In genomic region chr20:10978019-10978702, GRCh38 we compare ENCODE assay signal across 19 cellular contexts.
"Had no signal": no experiment of that assay in that cellular context is flagged by ENCODE, and none has a peak within 500 bp of the region (broad histone marks: within the 10 kb centered on the region; RNA-seq: fewer than 3 reads in every experiment).

No MANE protein-coding gene starts in this region.

- H3K27ac Mint-ChIP-seq: activated naive CD8-positive, alpha-beta T cell; activated T-helper 2 cell treated with anti-CD3 and anti-CD28 coated beads, Interferon-gamma antibody, Interleukin-2, Interleukin-4, amounts not matched to agents 10 μg/mL and 5 μg/mL and 100 μg/mL, durations not matched to agents 14 hours and 24 hours and 36 hours; endodermal cell; mesothelial cell of epicardium; natural killer cell had no signal

- H3K27me3 ChIP-seq: adrenal gland, heart right ventricle, neutrophil, upper lobe of right lung had no signal

- H3K36me3 ChIP-seq: adrenal gland, heart right ventricle, neutrophil, thoracic aorta, upper lobe of right lung had no signal

- H3K4me2 ChIP-seq: smooth muscle cell had no signal

- H3K27ac ChIP-seq: adrenal gland, heart right ventricle, neutrophil, thoracic aorta, upper lobe of right lung had no signal

- H3K36me3 Mint-ChIP-seq: activated naive CD8-positive, alpha-beta T cell; mesothelial cell of epicardium; natural killer cell had no signal

- H3K4me1 ChIP-seq: upper lobe of right lung had no signal

- H3K9me3 ChIP-seq: adrenal gland, heart right ventricle, neutrophil, thoracic aorta, upper lobe of right lung had no signal

- H3K4me3 ChIP-seq: adrenal gland, heart right ventricle, lung, smooth muscle cell, thoracic aorta, upper lobe of right lung had no signal

- DNase-seq: activated naive CD4-positive, alpha-beta T cell; activated T-cell treated with anti-CD3 and anti-CD28 coated beads, Interleukin-2, amount 50 U/mL, for 1 hour; cortex of kidney; endodermal cell; heart right ventricle; kidney; natural killer cell; stimulated activated CD4-positive, alpha-beta T cell treated with anti-CD3 and anti-CD28 coated beads, Interleukin-4, amount 100 ng/mL, for 1 hour; stimulated activated naive CD4-positive, alpha-beta T cell treated with Interleukin-2 at 50 U/mL for 16 hours; T-helper 1 cell; upper lobe of right lung had no signal

- H3K9me3 Mint-ChIP-seq: activated T-helper 2 cell treated with anti-CD3 and anti-CD28 coated beads, Interferon-gamma antibody, Interleukin-2, Interleukin-4, amounts not matched to agents 10 μg/mL and 5 μg/mL and 100 μg/mL, durations not matched to agents 14 hours and 24 hours and 36 hours; endodermal cell; mesothelial cell of epicardium had no signal

- H3K4me3 Mint-ChIP-seq: activated naive CD8-positive, alpha-beta T cell; endodermal cell; mesothelial cell of epicardium; natural killer cell had no signal

- H3K4me1 Mint-ChIP-seq: natural killer cell had no signal
